1 cellular context compared by ENCODE assay signal in genomic region chr18:40215981-40216380, GRCh38.
TF ChIP-seq lines count a peak whose summit lies in the region.

No MANE protein-coding gene starts in this region.

TF ChIP-seq in H1, 55 proteins besides CTCF, POLR2A, EP300 and RAD21 (continued from another document):
- TF ChIP-seq EGR1 (IDR thresholded peaks at IDR 0.05; ENCODE audit: borderline replicate concordance, low read depth, low read length) (no peak), GABPA (IDR thresholded peaks at IDR 0.05; ENCODE audit: borderline replicate concordance, insufficient read depth, low read length) (no peak), TBP (IDR thresholded peaks at IDR 0.05; ENCODE audit: low read depth, low read length) (no peak), POU5F1 (IDR thresholded peaks at IDR 0.05; ENCODE audit: low read depth, low read length) (no peak), KDM5A (IDR thresholded peaks at IDR 0.05; ENCODE audit: low read length) (no peak), CHD1 (IDR thresholded peaks at IDR 0.05; ENCODE audit: low read depth, low read length) (no peak), RXRA (IDR thresholded peaks at IDR 0.05; ENCODE audit: insufficient read depth, low read depth, low read length) (no peak), JUND (IDR thresholded peaks at IDR 0.05; ENCODE audit: low read length) (no peak), HDAC2 (IDR thresholded peaks at IDR 0.05; ENCODE audit: borderline replicate concordance in 1 of 2, low read depth in 2 of 2, low read length in 2 of 2) (no peak), TAF7 (optimal IDR thresholded peaks at IDR 0.05; ENCODE audit: borderline replicate concordance, low read depth, low read length) (no peak), SIN3A (conservative IDR thresholded peaks at IDR 0.05 in 1 of 2, IDR thresholded peaks at IDR 0.05 in 1 of 2; ENCODE audit: low read depth in 1 of 2, low read length in 2 of 2) (no peak), SIRT6 (IDR thresholded peaks at IDR 0.05; ENCODE audit: low read length) (no peak)
